In the genomic region with DNA sequence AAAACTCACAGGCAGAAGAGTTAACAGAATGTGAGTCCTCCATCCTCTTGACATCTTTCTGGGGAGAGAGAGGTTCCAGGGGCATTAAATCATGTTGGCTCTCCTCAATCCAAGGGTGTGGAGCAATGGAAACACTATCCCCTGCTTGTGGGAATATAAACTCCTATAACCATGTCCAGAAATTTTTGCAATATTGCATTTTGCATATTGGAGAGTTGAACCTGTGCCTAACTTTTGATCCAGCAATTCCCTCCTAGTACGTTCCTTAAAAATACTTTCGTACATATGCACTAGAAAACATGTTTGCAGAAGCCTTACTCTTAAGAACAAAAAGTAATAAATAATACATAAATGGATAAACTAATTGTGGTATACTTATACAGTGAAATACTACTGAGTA, we compare ENCODE assay signal across 34 cellular contexts.
"Had no signal": no experiment of that assay in that cellular context is flagged by ENCODE, and none has a peak within 500 bp of the region (broad histone marks: within the 10 kb centered on the region; RNA-seq: fewer than 3 reads in every experiment).

No MANE protein-coding gene starts in this region.

- DNase-seq: Karpas-422, Kasumi-1, MG63, MM.1S, MV-4-11, NCI-H1048, NCI-H1092, NCI-H1092 treated with DMSO at 0.1 percent for 48 hours, NCI-H1105, NCI-H1105 treated with DMSO at 0.1 percent for 48 hours, NCI-H1417, NCI-H1417 treated with DMSO at 0.1 percent for 48 hours, NCI-H1436, NCI-H1436 treated with DMSO at 0.1 percent for 48 hours, NCI-H146, NCI-H1694, NCI-H1694 treated with DMSO at 0.1 percent for 48 hours, NCI-H187, NCI-H187 treated with DMSO at 0.1 percent for 48 hours, NCI-H1930, NCI-H2029, NCI-H2029 treated with DMSO at 0.1 percent for 48 hours, NCI-H2081, NCI-H2081 treated with DMSO at 0.1 percent for 48 hours, NCI-H2107, NCI-H2171, NCI-H2171 treated with DMSO at 0.1 percent for 48 hours, NCI-H2227 treated with DMSO at 0.1 percent for 48 hours, NCI-H226, NCI-H345, NCI-H446, NCI-H446 treated with DMSO at 0.1 percent for 48 hours, NCI-H510A, NCI-H510A treated with DMSO at 0.1 percent for 48 hours had no signal

- H3K27me3 ChIP-seq: MG63 had no signal

- H3K36me3 ChIP-seq: MG63 had no signal

- H3K9me3 ChIP-seq: MG63 had no signal

- H3K4me3 ChIP-seq: MG63 had no signal
